ENCODE assay signal across 14 cellular contexts in genomic region chr6:19849736-19850135, GRCh38. TPM values are rescaled to one million over a fixed set of nuclear protein-coding genes. Genes with fewer than 3 reads are reported as not detected.
"Had no signal": no experiment of that assay in that cellular context is flagged by ENCODE, and none has a peak within 500 bp of the region (broad histone marks: within the 10 kb centered on the region; RNA-seq: fewer than 3 reads in every experiment).

No MANE protein-coding gene starts in this region.

- H3K9me3 ChIP-seq: breast epithelium, esophagus squamous epithelium, left ventricle myocardium inferior, pancreas had no signal

- DNase-seq: activated CD4-positive, alpha-beta memory T cell treated with anti-CD3 and anti-CD28 coated beads for 36 hours; activated CD4-positive, alpha-beta T cell treated with anti-CD3 and anti-CD28 coated beads for 1 hour; activated gamma-delta T cell; activated T-cell treated with anti-CD3 and anti-CD28 coated beads, Interleukin-2, amount 50 U/mL, for 48 hours; amygdala; esophagus squamous epithelium; foreskin fibroblast; head of caudate nucleus; left ventricle myocardium inferior; mesenchymal stem cell; pancreas; SW 1271; trophoblast cell had no signal

- H3K36me3 ChIP-seq: breast epithelium, esophagus squamous epithelium, left ventricle myocardium inferior, pancreas had no signal

- H3K4me1 ChIP-seq: breast epithelium, pancreas had no signal

- H3K27me3 ChIP-seq: breast epithelium, esophagus squamous epithelium, pancreas had no signal

- H3K4me3 ChIP-seq: breast epithelium, left ventricle myocardium inferior, pancreas had no signal

- ATAC-seq: pancreas had no signal

- H3K27ac ChIP-seq: breast epithelium, left ventricle myocardium inferior, pancreas had no signal

RNA-seq across cellular contexts. Expression of gene ID4, which starts 12.6 kb away (rescaled TPM):
- total RNA-seq: activated CD4-positive, alpha-beta memory T cell treated with anti-CD3 and anti-CD28 coated beads for 36 hours had no signal
